Comparison of ENCODE assay signal across 1 cellular context in genomic region chr12:23640754-23641153, GRCh38.
A peak's percentile ranks its signal among the peaks of the same experiment; 100 is the strongest.
TF ChIP-seq lines count a peak whose summit lies in the region.

No MANE protein-coding gene starts in this region.

TF ChIP-seq in H1, 55 proteins besides CTCF, POLR2A, EP300 and RAD21 (continued from another document):
- TF ChIP-seq, protein P1, sequence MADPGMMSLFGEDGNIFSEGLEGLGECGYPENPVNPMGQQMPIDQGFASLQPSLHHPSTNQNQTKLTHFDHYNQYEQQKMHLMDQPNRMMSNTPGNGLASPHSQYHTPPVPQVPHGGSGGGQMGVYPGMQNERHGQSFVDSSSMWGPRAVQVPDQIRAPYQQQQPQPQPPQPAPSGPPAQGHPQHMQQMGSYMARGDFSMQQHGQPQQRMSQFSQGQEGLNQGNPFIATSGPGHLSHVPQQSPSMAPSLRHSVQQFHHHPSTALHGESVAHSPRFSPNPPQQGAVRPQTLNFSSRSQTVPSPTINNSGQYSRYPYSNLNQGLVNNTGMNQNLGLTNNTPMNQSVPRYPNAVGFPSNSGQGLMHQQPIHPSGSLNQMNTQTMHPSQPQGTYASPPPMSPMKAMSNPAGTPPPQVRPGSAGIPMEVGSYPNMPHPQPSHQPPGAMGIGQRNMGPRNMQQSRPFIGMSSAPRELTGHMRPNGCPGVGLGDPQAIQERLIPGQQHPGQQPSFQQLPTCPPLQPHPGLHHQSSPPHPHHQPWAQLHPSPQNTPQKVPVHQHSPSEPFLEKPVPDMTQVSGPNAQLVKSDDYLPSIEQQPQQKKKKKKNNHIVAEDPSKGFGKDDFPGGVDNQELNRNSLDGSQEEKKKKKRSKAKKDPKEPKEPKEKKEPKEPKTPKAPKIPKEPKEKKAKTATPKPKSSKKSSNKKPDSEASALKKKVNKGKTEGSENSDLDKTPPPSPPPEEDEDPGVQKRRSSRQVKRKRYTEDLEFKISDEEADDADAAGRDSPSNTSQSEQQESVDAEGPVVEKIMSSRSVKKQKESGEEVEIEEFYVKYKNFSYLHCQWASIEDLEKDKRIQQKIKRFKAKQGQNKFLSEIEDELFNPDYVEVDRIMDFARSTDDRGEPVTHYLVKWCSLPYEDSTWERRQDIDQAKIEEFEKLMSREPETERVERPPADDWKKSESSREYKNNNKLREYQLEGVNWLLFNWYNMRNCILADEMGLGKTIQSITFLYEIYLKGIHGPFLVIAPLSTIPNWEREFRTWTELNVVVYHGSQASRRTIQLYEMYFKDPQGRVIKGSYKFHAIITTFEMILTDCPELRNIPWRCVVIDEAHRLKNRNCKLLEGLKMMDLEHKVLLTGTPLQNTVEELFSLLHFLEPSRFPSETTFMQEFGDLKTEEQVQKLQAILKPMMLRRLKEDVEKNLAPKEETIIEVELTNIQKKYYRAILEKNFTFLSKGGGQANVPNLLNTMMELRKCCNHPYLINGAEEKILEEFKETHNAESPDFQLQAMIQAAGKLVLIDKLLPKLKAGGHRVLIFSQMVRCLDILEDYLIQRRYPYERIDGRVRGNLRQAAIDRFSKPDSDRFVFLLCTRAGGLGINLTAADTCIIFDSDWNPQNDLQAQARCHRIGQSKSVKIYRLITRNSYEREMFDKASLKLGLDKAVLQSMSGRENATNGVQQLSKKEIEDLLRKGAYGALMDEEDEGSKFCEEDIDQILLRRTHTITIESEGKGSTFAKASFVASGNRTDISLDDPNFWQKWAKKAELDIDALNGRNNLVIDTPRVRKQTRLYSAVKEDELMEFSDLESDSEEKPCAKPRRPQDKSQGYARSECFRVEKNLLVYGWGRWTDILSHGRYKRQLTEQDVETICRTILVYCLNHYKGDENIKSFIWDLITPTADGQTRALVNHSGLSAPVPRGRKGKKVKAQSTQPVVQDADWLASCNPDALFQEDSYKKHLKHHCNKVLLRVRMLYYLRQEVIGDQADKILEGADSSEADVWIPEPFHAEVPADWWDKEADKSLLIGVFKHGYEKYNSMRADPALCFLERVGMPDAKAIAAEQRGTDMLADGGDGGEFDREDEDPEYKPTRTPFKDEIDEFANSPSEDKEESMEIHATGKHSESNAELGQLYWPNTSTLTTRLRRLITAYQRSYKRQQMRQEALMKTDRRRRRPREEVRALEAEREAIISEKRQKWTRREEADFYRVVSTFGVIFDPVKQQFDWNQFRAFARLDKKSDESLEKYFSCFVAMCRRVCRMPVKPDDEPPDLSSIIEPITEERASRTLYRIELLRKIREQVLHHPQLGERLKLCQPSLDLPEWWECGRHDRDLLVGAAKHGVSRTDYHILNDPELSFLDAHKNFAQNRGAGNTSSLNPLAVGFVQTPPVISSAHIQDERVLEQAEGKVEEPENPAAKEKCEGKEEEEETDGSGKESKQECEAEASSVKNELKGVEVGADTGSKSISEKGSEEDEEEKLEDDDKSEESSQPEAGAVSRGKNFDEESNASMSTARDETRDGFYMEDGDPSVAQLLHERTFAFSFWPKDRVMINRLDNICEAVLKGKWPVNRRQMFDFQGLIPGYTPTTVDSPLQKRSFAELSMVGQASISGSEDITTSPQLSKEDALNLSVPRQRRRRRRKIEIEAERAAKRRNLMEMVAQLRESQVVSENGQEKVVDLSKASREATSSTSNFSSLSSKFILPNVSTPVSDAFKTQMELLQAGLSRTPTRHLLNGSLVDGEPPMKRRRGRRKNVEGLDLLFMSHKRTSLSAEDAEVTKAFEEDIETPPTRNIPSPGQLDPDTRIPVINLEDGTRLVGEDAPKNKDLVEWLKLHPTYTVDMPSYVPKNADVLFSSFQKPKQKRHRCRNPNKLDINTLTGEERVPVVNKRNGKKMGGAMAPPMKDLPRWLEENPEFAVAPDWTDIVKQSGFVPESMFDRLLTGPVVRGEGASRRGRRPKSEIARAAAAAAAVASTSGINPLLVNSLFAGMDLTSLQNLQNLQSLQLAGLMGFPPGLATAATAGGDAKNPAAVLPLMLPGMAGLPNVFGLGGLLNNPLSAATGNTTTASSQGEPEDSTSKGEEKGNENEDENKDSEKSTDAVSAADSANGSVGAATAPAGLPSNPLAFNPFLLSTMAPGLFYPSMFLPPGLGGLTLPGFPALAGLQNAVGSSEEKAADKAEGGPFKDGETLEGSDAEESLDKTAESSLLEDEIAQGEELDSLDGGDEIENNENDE (IDR thresholded peaks at IDR 0.05; ENCODE audit: insufficient replicate concordance, low read length): peak; percentile 91
